In genomic region chr2:192448881-192449280, GRCh38 we compare ENCODE assay signal across 25 cellular contexts.
"Had no signal": no experiment of that assay in that cellular context is flagged by ENCODE, and none has a peak within 500 bp of the region (broad histone marks: within the 10 kb centered on the region; RNA-seq: fewer than 3 reads in every experiment).

No MANE protein-coding gene starts in this region.

- DNase-seq: colonic mucosa; cortex of kidney; dermis blood vessel endothelial cell; dorsolateral prefrontal cortex; effector CD4-positive, alpha-beta T cell; effector CD8-positive, alpha-beta T cell; effector memory CD4-positive, alpha-beta T cell; effector memory CD8-positive, alpha-beta T cell; endodermal cell; erythroblast; esophagus squamous epithelium; foreskin fibroblast; foreskin keratinocyte; gastrocnemius medialis; glutamatergic neuron; head of caudate nucleus; heart left ventricle; heart right ventricle; hippocampal formation had no signal

- H3K9me3 ChIP-seq: colonic mucosa, esophagus muscularis mucosa, esophagus squamous epithelium, gastrocnemius medialis, gastroesophageal sphincter, heart left ventricle, heart right ventricle had no signal

- H3K27ac ChIP-seq: colonic mucosa, coronary artery, dorsolateral prefrontal cortex, epithelial cell of prostate, esophagus muscularis mucosa, esophagus squamous epithelium, foreskin keratinocyte, gastrocnemius medialis, gastroesophageal sphincter, heart left ventricle, heart right ventricle, hepatocyte had no signal

- H3K4me3 ChIP-seq: colonic mucosa, coronary artery, dorsolateral prefrontal cortex, esophagus muscularis mucosa, esophagus squamous epithelium, gastrocnemius medialis, gastroesophageal sphincter, heart left ventricle, heart right ventricle, hepatocyte had no signal

- H3K36me3 ChIP-seq: colonic mucosa, esophagus muscularis mucosa, esophagus squamous epithelium, gastrocnemius medialis, gastroesophageal sphincter, heart left ventricle, heart right ventricle had no signal

- ATAC-seq: effector memory CD8-positive, alpha-beta T cell; esophagus mucosa; foreskin keratinocyte; gastrocnemius medialis; gastroesophageal sphincter; heart left ventricle; heart right ventricle had no signal
